In the genomic region with DNA sequence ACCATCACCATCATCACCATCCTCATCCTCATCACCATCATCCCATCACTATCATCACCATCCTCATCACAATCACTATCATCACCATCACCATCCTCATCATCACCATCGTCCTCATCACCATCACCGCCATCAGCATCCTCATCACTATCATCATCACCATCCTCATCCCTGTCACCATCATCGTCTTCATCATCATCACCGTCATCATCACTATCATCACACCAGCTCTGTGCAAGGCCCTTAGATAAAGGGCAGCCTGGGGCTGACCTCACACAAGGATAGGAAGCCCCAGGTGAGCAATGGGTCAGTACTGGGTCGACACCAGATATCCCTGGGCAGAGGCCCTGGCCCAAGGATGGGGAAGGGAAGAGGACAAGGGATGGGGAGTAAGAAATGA, we compare ENCODE assay signal across 29 cellular contexts.
"Had no signal": no experiment of that assay in that cellular context is flagged by ENCODE, and none has a peak within 500 bp of the region (broad histone marks: within the 10 kb centered on the region; RNA-seq: fewer than 3 reads in every experiment).

No MANE protein-coding gene starts in this region.

- H3K4me1 ChIP-seq: parathyroid adenoma had no signal

- H3K27me3 ChIP-seq: left lung, neutrophil, right atrium auricular region, sigmoid colon, spleen, suprapubic skin, tibial artery, upper lobe of right lung had no signal

- FAIRE-seq: islet of Langerhans, kidney, small intestine had no signal

- DNase-seq: hypothalamus; immature natural killer cell; kidney; left colon; left lung; lower lobe of right lung; mammary epithelial cell; mesenchymal stem cell; naive thymus-derived CD8-positive, alpha-beta T cell; occipital lobe; psoas muscle; sigmoid colon; small intestine; spleen; stimulated activated CD4-positive, alpha-beta T cell treated with anti-CD3 and anti-CD28 coated beads, Interleukin-4, amount 100 ng/mL, for 24 hours; stimulated activated naive CD4-positive, alpha-beta T cell; tibial artery; trophoblast cell; upper lobe of right lung had no signal

- ATAC-seq: left colon; left lung; lower lobe of right lung; naive thymus-derived CD8-positive, alpha-beta T cell; psoas muscle; stimulated activated effector memory CD8-positive, alpha-beta T cell treated with anti-CD3 and anti-CD28 coated beads, Interleukin-12 subunit alpha, Interleukin-12 subunit beta, amount 100 ng/mL, for 72 hours; upper lobe of right lung had no signal

- H3K9me3 ChIP-seq: left lung, lower lobe of right lung, neutrophil, psoas muscle, right atrium auricular region, sigmoid colon, spleen, suprapubic skin, thoracic aorta, tibial artery, upper lobe of right lung had no signal

- H3K27ac Mint-ChIP-seq: immature natural killer cell; naive thymus-derived CD8-positive, alpha-beta T cell; nephron; stimulated activated effector memory CD8-positive, alpha-beta T cell treated with anti-CD3 and anti-CD28 coated beads, Interleukin-12 subunit alpha, Interleukin-12 subunit beta, amount 100 ng/mL, for 72 hours; stimulated activated naive CD8-positive, alpha-beta T cell treated with anti-CD3 and anti-CD28 coated beads, Interleukin-15, Interleukin-2, amounts not matched to agents 100 ng/mL and 50 ng/mL, for 24 hours had no signal

- H3K9me3 Mint-ChIP-seq: immature natural killer cell; naive thymus-derived CD8-positive, alpha-beta T cell; neural crest cell; stimulated activated effector memory CD8-positive, alpha-beta T cell treated with anti-CD3 and anti-CD28 coated beads, Interleukin-12 subunit alpha, Interleukin-12 subunit beta, amount 100 ng/mL, for 72 hours; stimulated activated naive CD8-positive, alpha-beta T cell treated with anti-CD3 and anti-CD28 coated beads, Interleukin-15, Interleukin-2, amounts not matched to agents 100 ng/mL and 50 ng/mL, for 24 hours had no signal

- H3K9ac ChIP-seq: parathyroid adenoma had no signal

- H3K27me3 Mint-ChIP-seq: naive thymus-derived CD8-positive, alpha-beta T cell; stimulated activated naive CD8-positive, alpha-beta T cell treated with anti-CD3 and anti-CD28 coated beads, Interleukin-15, Interleukin-2, amounts not matched to agents 100 ng/mL and 50 ng/mL, for 24 hours had no signal

- H3K79me2 ChIP-seq: parathyroid adenoma had no signal

- H3K36me3 Mint-ChIP-seq: immature natural killer cell; naive thymus-derived CD8-positive, alpha-beta T cell; stimulated activated effector memory CD8-positive, alpha-beta T cell treated with anti-CD3 and anti-CD28 coated beads, Interleukin-12 subunit alpha, Interleukin-12 subunit beta, amount 100 ng/mL, for 72 hours had no signal

- H2AFZ ChIP-seq: parathyroid adenoma had no signal

- H3K27ac ChIP-seq: left lung, lower lobe of right lung, neutrophil, parathyroid adenoma, psoas muscle, right atrium auricular region, sigmoid colon, spleen, suprapubic skin, thoracic aorta, tibial artery, upper lobe of right lung had no signal

- H3K4me3 ChIP-seq: left lung, lower lobe of right lung, psoas muscle, right atrium auricular region, sigmoid colon, spleen, suprapubic skin, thoracic aorta, tibial artery, upper lobe of right lung had no signal

- H3K36me3 ChIP-seq: left lung, lower lobe of right lung, neutrophil, right atrium auricular region, sigmoid colon, spleen, suprapubic skin, thoracic aorta, tibial artery, upper lobe of right lung had no signal

- H3K4me3 Mint-ChIP-seq: immature natural killer cell; naive thymus-derived CD8-positive, alpha-beta T cell; nephron; neural crest cell; stimulated activated effector memory CD8-positive, alpha-beta T cell treated with anti-CD3 and anti-CD28 coated beads, Interleukin-12 subunit alpha, Interleukin-12 subunit beta, amount 100 ng/mL, for 72 hours; stimulated activated naive CD8-positive, alpha-beta T cell treated with anti-CD3 and anti-CD28 coated beads, Interleukin-15, Interleukin-2, amounts not matched to agents 100 ng/mL and 50 ng/mL, for 24 hours had no signal
